16 cellular contexts compared by ENCODE assay signal in the genomic region with DNA sequence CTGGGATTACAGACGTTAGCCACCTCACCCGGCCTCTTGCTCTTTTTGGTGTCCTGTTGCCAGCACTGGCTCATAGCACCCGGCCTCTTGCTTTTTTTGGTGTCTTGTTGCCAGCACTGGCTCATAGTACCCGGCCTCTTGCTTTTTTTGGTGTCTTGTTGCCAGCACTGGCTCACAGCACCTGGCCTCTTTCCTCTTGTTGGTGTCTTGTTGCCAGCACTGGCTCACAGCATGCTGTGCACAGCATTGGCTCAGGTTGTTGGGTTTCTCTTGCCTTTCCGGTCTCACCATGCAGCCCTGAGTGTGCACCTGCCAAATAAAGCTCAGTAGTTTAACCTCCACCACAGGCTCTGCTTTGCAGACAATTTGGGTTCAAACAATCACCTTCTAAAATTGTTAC.
A peak's percentile ranks its signal among the peaks of the same experiment; 100 is the strongest.
DNase-seq lines count a peak whose midpoint lies in the region; ATAC-seq and TF ChIP-seq lines count a peak whose summit lies in the region.
"Had no signal": no experiment of that assay in that cellular context is flagged by ENCODE, and none has a peak within 500 bp of the region (broad histone marks: within the 10 kb centered on the region; RNA-seq: fewer than 3 reads in every experiment).

No MANE protein-coding gene starts in this region.

- peaks cover 48% of the 10 kb centered on the region for H3K4me1 Mint-ChIP-seq in chondrocyte (ENCODE audit: low read depth)

- no peaks in the 10 kb centered on the region for H3F3A ChIP-seq in MM.1S (ENCODE audit: insufficient read depth, low read length)

- no peaks in the 10 kb centered on the region for H4K20me1 ChIP-seq in MM.1S (ENCODE audit: insufficient read depth, low read length)
- H4K20me1 ChIP-seq: BLaER1 had no signal

- ATAC-seq in sciatic nerve (peak; percentile 44), HG02870 (IDR thresholded peaks at IDR 0.05; ENCODE audit: unreplicated experiment) (no peak), GM21423 (IDR thresholded peaks at IDR 0.05; ENCODE audit: unreplicated experiment) (no peak)
- ATAC-seq: activated T-cell treated with anti-CD3 and anti-CD28 coated beads, Interleukin-2, amount 50 U/mL, for 4 hours had no signal

- H3K4me3 Mint-ChIP-seq in chondrocyte (ENCODE audit: unreplicated experiment): no peak overlapping the region
- H3K4me3 Mint-ChIP-seq: activated T-cell treated with anti-CD3 and anti-CD28 coated beads, Interleukin-2, amount 50 U/mL, for 4 hours had no signal

- H3K9me3 Mint-ChIP-seq in chondrocyte (ENCODE audit: low read depth): no peaks in the 10 kb centered on the region
- H3K9me3 Mint-ChIP-seq: activated T-cell treated with anti-CD3 and anti-CD28 coated beads, Interleukin-2, amount 50 U/mL, for 4 hours had no signal

- H3K9ac ChIP-seq in MM.1S (ENCODE audit: low read length): no peak overlapping the region
- H3K9ac ChIP-seq: BLaER1, parathyroid adenoma had no signal

- no peaks in the 10 kb centered on the region for H3K36me3 ChIP-seq in MM.1S (replicated peaks; ENCODE audit: insufficient read depth, low read length)
- H3K36me3 ChIP-seq: BLaER1, stomach had no signal

- no peak overlapping the region; the same call in 1 of the 2 replicates for H3K27ac ChIP-seq in MM.1S (ENCODE audit: low read length)
- H3K27ac ChIP-seq: BLaER1, epithelial cell of prostate, parathyroid adenoma had no signal

- H3K36me3 Mint-ChIP-seq in chondrocyte (ENCODE audit: low read depth): peaks cover 5% of the 10 kb centered on the region

- peak overlapping the region; percentile 50 for H3K27ac Mint-ChIP-seq in chondrocyte (ENCODE audit: unreplicated experiment)

- no peak overlapping the region for H2AFZ ChIP-seq in MM.1S (ENCODE audit: low read length)
- H2AFZ ChIP-seq: parathyroid adenoma had no signal

- H3K4me2 ChIP-seq in MM.1S (ENCODE audit: low read depth, low read length): no peak overlapping the region
- H3K4me2 ChIP-seq: BLaER1 had no signal

- H3K27me3 Mint-ChIP-seq in chondrocyte (ENCODE audit: low read depth): no peaks in the 10 kb centered on the region

- H3K9me2 ChIP-seq in MM.1S (replicated peaks; ENCODE audit: insufficient read depth, low read length): no peaks in the 10 kb centered on the region

- no peak for TF ChIP-seq CTCF in MM.1S (IDR thresholded peaks at IDR 0.05; ENCODE audit: low read length)
- TF ChIP-seq CTCF in chondrocyte (IDR thresholded peaks at IDR 0.05): no peak
- no peak for TF ChIP-seq CTCF in GM10266 (IDR thresholded peaks at IDR 0.05; ENCODE audit: control insufficient read depth, insufficient read depth, low read depth, missing control alignments)

- H3K79me2 ChIP-seq in MM.1S (ENCODE audit: low read length): no peaks in the 10 kb centered on the region
- H3K79me2 ChIP-seq: parathyroid adenoma had no signal

- peak; percentile 53 for DNase-seq in MM.1S
- DNase-seq in NCI-H2196 treated with DMSO at 0.1 percent for 48 hours (lab: John Stamatoyannopoulos, UW; ENCODE audit: unreplicated experiment): peak; percentile 50
- no peak for DNase-seq in chondrocyte (ENCODE audit: low spot score)
- no peak for DNase-seq in sciatic nerve (ENCODE audit: low spot score)
- DNase-seq in GM10266 (ENCODE audit: extremely low spot score): no peak
- no peak for DNase-seq in occipital lobe (lab: John Stamatoyannopoulos, UW)
- DNase-seq: activated T-cell treated with anti-CD3 and anti-CD28 coated beads, Interleukin-2, amount 50 U/mL, for 4 hours; KG1; left cardiac atrium; NCI-H187 treated with DMSO at 0.1 percent for 48 hours; stomach had no signal

- H3K4me3 ChIP-seq in MM.1S (ENCODE audit: low read length): no peak overlapping the region
- H3K4me3 ChIP-seq: BLaER1, stomach had no signal

- H3K4me1 ChIP-seq in MM.1S (ENCODE audit: low read length): no peaks in the 10 kb centered on the region
- H3K4me1 ChIP-seq: parathyroid adenoma had no signal

- no peaks in the 10 kb centered on the region for H3K9me3 ChIP-seq in MM.1S (replicated peaks; ENCODE audit: insufficient read depth, low read length)
- H3K9me3 ChIP-seq: BLaER1, stomach had no signal

- H3K27me3 ChIP-seq in MM.1S (replicated peaks; ENCODE audit: insufficient read depth, low read length): no peaks in the 10 kb centered on the region
- H3K27me3 ChIP-seq: BLaER1, stomach had no signal

- intact Hi-C loops in sciatic nerve (cut with DNase I): no loop called here

Comparison
In these comparisons a context has a peak if more than half of its experiments do, and no peak if none do; other contexts are left out.
1. DNase-seq: peak in MM.1S (single experiment) and NCI-H2196 treated with DMSO at 0.1 percent for 48 hours (single experiment); none in chondrocyte (single experiment), sciatic nerve (single experiment), GM10266 (single experiment) and occipital lobe (single experiment).